1 cellular context compared by ENCODE assay signal in genomic region chr17:81828656-81829055, GRCh38.
TF ChIP-seq lines count a peak whose summit lies in the region.

No MANE protein-coding gene starts in this region.

TF ChIP-seq in H1, 55 proteins besides CTCF, POLR2A, EP300 and RAD21:
- TF ChIP-seq SRF (IDR thresholded peaks at IDR 0.05; ENCODE audit: low read depth, low read length) (no peak), ATF3 (IDR thresholded peaks at IDR 0.05; ENCODE audit: insufficient read depth, low read depth, low read length) (no peak), RXRA (IDR thresholded peaks at IDR 0.05; ENCODE audit: insufficient read depth, low read depth, low read length) (no peak), E2F6 (IDR thresholded peaks at IDR 0.05) (no peak), FOSL1 (IDR thresholded peaks at IDR 0.05; ENCODE audit: insufficient read depth, low read depth, low read length) (no peak)
